In the genomic region with DNA sequence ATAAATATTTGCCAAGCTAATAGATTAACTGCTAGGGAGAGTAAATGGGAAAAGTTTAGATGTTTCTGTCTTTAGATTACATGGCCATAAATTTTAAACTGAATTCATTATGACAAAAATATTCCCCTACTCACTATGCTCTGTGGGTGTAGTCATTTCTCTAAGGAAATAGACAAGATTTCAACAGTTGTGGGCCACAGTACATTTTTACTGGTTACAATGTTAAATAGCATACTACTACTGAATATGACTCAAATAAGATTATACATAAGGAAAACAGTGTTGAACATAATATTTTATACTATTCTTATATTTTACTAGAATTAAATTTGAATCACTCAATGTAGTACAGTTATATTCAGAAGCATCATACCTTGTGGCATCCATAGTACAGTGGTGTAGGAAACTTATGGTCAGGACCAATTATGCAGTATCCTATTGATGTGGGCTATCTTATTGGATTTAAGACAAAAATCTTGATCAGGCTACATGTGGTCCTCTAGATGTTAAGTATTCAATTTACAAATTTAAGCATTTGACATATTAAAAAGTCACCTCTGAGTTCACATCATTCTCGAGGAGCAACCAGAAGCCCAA, we compare ENCODE assay signal across 18 cellular contexts.
"Had no signal": no experiment of that assay in that cellular context is flagged by ENCODE, and none has a peak within 500 bp of the region (broad histone marks: within the 10 kb centered on the region; RNA-seq: fewer than 3 reads in every experiment).

No MANE protein-coding gene starts in this region.

- H3K9me3 ChIP-seq: right lobe of liver had no signal

- H3K27ac Mint-ChIP-seq: activated CD4-positive, alpha-beta T cell treated with anti-CD3 and anti-CD28 coated beads, Interleukin-2, amount 10 ng/mL, durations not matched to agents 7 days and 5 days; activated naive CD4-positive, alpha-beta T cell treated with anti-CD3 and anti-CD28 coated beads for 36 hours; activated T-helper 2 cell treated with anti-CD3 and anti-CD28 coated beads, Interferon-gamma antibody, Interleukin-2, Interleukin-4, amounts not matched to agents 10 μg/mL and 5 μg/mL and 100 μg/mL, durations not matched to agents 14 hours and 24 hours and 36 hours had no signal

- DNase-seq: activated CD4-positive, alpha-beta T cell treated with anti-CD3 and anti-CD28 coated beads, Interleukin-2, amount 10 ng/mL, durations not matched to agents 7 days and 5 days; activated CD8-positive, alpha-beta memory T cell treated with anti-CD3 and anti-CD28 coated beads, Interleukin-2, amount 50 U/mL, for 4 hours; activated naive CD4-positive, alpha-beta T cell treated with anti-CD3 and anti-CD28 coated beads for 36 hours; activated T-cell treated with anti-CD3 and anti-CD28 coated beads, Interleukin-2, amount 50 U/mL, for 24 hours; central memory CD4-positive, alpha-beta T cell; effector memory CD4-positive, alpha-beta T cell; foreskin keratinocyte; naive B cell; occipital lobe; right lobe of liver; stimulated activated CD4-positive, alpha-beta T cell treated with anti-CD3 and anti-CD28 coated beads, Interleukin-15, amount 100 ng/mL, for 24 hours; stimulated activated naive CD4-positive, alpha-beta T cell; upper lobe of left lung had no signal

- H3K27ac ChIP-seq: foreskin keratinocyte, right lobe of liver, skin epidermis, upper lobe of left lung had no signal

- ATAC-seq: foreskin keratinocyte, left lobe of liver had no signal

- H3K4me3 ChIP-seq: lung, right lobe of liver, skin epidermis, upper lobe of left lung had no signal

- H3K27me3 Mint-ChIP-seq: activated CD4-positive, alpha-beta T cell treated with anti-CD3 and anti-CD28 coated beads, Interleukin-2, amount 10 ng/mL, durations not matched to agents 7 days and 5 days; activated T-cell treated with anti-CD3 and anti-CD28 coated beads, Interleukin-2, amount 50 U/mL, for 24 hours; naive B cell had no signal

- H3K4me3 Mint-ChIP-seq: activated CD4-positive, alpha-beta T cell treated with anti-CD3 and anti-CD28 coated beads, Interleukin-2, amount 10 ng/mL, durations not matched to agents 7 days and 5 days; activated naive CD4-positive, alpha-beta T cell treated with anti-CD3 and anti-CD28 coated beads for 36 hours; activated T-cell treated with anti-CD3 and anti-CD28 coated beads, Interleukin-2, amount 50 U/mL, for 24 hours; neural crest cell had no signal

- H3K27me3 ChIP-seq: foreskin keratinocyte, right lobe of liver, upper lobe of left lung had no signal
